8 cellular contexts compared by ENCODE assay signal in the genomic region with DNA sequence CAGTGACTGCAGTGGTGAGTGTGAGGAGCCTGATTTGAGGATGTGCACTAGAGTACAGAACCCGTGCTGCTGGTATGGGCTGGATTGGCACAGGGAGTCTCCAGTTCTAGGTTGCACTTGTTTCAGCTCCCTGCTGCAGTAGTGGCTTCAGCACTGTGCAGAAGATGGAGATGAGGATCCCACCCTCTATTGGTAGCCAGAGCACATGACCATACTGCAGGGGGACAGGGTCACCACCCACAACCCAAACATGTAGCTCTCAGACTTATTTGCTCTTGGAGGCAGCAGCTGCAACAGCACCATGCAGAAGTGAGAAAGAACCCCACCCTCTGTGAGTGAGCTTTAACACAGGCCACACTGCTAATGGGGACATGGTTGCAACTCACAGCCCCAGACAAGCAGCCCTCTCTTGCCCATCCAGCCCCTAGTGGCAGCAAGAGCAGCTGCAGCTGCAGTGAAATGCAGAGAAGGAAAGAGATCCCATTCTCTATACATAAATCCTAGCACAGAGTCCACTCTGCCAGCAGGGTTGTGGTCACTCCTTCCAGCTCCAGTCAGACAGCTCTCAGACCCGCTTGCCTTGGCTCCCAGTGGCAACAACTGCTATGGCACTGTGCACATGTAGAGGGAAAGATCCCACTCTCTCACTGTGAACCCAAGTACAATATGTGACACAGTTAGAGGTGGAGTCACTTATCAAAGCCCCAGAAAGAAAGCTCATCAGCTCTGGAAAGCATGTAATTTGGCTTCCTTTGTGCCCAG.
DNase-seq lines count a peak whose midpoint lies in the region; ATAC-seq and TF ChIP-seq lines count a peak whose summit lies in the region.

No MANE protein-coding gene starts in this region.

- peak; percentile 59 for TF ChIP-seq CTCF in OCI-LY1 (IDR thresholded peaks at IDR 0.05; ENCODE audit: low read length)
- peak; percentile 36 for TF ChIP-seq CTCF in foreskin fibroblast (IDR thresholded peaks at IDR 0.05; ENCODE audit: low read depth, low read length)

- no peaks in the 10 kb centered on the region for H3K9me3 ChIP-seq in OCI-LY1 (ENCODE audit: low read length)

- H3K9ac ChIP-seq in OCI-LY1 (ENCODE audit: low read length): no peak overlapping the region

- H4K20me1 ChIP-seq in OCI-LY1 (ENCODE audit: insufficient read depth, low read length): no peaks in the 10 kb centered on the region

- H2AFZ ChIP-seq in OCI-LY1 (ENCODE audit: low read length): no peak overlapping the region

- H3K36me3 ChIP-seq in OCI-LY1 (ENCODE audit: insufficient read depth, low read length): no peaks in the 10 kb centered on the region

- ATAC-seq in GM18519 (IDR thresholded peaks at IDR 0.05; ENCODE audit: low FRiP score, unreplicated experiment) (peak; percentile 94), HG02884 (IDR thresholded peaks at IDR 0.05; ENCODE audit: unreplicated experiment) (peak; percentile 97)

- no peaks in the 10 kb centered on the region for H3K4me1 ChIP-seq in OCI-LY1 (ENCODE audit: insufficient read depth, low read length, severe bottlenecking)

- no peaks in the 10 kb centered on the region for H3K27me3 ChIP-seq in OCI-LY1 (ENCODE audit: insufficient read depth, low read length)

- H3K4me2 ChIP-seq in OCI-LY1 (ENCODE audit: low read length): no peak overlapping the region

- in situ Hi-C loops in ACHN (cut with HindIII; ENCODE audit: low pct_ligation_motif_present, low pct_unique_long_range_greater_than_20kb, low sequenced_read_pairs): no loop called here

- H3F3A ChIP-seq in OCI-LY1 (ENCODE audit: insufficient read depth, low read length): no peaks in the 10 kb centered on the region

- no peak overlapping the region for H3K27ac ChIP-seq in OCI-LY1 (ENCODE audit: low read depth, low read length, poor library complexity, severe bottlenecking)

- H3K9me2 ChIP-seq in OCI-LY1 (ENCODE audit: low read depth, low read length): no peaks in the 10 kb centered on the region

- DNase-seq in ACHN (peak; percentile 59), foreskin fibroblast (peak; percentile 1 to 22), NCI-H526 treated with DMSO at 0.1 percent for 48 hours (lab: John Stamatoyannopoulos, UW) (no peak), NCI-H187 (lab: John Stamatoyannopoulos, UW) (no peak), NCI-H2227 (lab: John Stamatoyannopoulos, UW; ENCODE audit: unreplicated experiment) (no peak)

- H3K79me2 ChIP-seq in OCI-LY1 (ENCODE audit: insufficient read depth, low read length): no peaks in the 10 kb centered on the region

- no peak overlapping the region for H3K4me3 ChIP-seq in OCI-LY1 (ENCODE audit: low read depth, low read length, poor library complexity, severe bottlenecking)
- no peak overlapping the region for H3K4me3 ChIP-seq in foreskin fibroblast (ENCODE audit: low read depth in 1 of 2, low read length in 2 of 2)

Comparison
In these comparisons a context has a peak if more than half of its experiments do, and no peak if none do; other contexts are left out.
1. DNase-seq: peak in ACHN (single experiment) and foreskin fibroblast (2 of 2); none in NCI-H526 treated with DMSO at 0.1 percent for 48 hours (single experiment), NCI-H187 (0 of 2) and NCI-H2227 (single experiment).